In the genomic region with DNA sequence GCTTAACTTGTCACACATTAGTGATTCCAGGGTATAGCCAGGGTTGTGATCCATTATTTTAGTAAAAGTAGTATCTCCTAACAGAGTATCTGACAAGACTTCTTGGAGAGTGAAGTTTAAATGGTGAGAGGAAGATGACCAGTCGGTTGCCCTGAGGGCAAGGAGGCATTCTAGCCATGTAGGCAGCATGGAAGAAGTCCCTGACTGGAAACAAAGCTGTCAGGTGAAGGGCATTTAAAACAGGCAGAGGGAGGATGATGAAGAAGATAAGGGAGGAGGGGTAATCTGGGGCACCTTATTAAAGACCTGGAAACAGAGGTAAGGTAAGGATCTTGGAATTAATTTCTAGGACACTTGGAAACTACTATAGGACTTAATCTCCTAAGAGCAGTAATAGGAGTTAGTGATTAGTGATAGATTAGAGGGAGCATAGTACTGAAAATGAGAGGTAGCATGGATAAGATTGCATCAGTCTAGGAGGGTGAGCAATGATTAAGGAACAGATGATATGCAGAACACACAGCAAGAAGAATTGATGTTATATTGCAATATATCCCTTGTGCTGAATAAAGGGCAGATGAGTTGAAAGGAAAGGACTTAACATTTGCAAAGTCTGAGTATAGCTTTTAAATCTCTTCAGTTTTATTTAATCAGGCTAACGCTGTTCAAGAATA, we compare ENCODE assay signal across 11 cellular contexts. TPM values are rescaled to one million over a fixed set of nuclear protein-coding genes. Genes with fewer than 3 reads are reported as not detected.
DNase-seq lines count a peak whose midpoint lies in the region; ATAC-seq and TF ChIP-seq lines count a peak whose summit lies in the region.
"Had no signal": no experiment of that assay in that cellular context is flagged by ENCODE, and none has a peak within 500 bp of the region (broad histone marks: within the 10 kb centered on the region; RNA-seq: fewer than 3 reads in every experiment).

No MANE protein-coding gene starts in this region.

- no peak for DNase-seq in activated naive CD4-positive, alpha-beta T cell treated with anti-CD3 and anti-CD28 coated beads, Interleukin-2, amount 50 U/mL, for 72 hours (ENCODE audit: low spot score in 2 of 2)
- DNase-seq in SK-N-MC (ENCODE audit: low read depth, low spot score): no peak
- DNase-seq in epithelial cell of esophagus (ENCODE audit: low read depth): peak; percentile 19
- no peak for DNase-seq in stimulated activated effector memory CD8-positive, alpha-beta T cell treated with anti-CD3 and anti-CD28 coated beads, Interleukin-12 subunit alpha, Interleukin-12 subunit beta, amount 100 ng/mL, for 72 hours (ENCODE audit: low spot score in 2 of 2)
- no peak for DNase-seq in activated effector memory CD4-positive, alpha-beta T cell treated with Interleukin-2 at 50 U/mL for 16 hours
- DNase-seq in epidermal melanocyte (ENCODE audit: insufficient read length, low spot score): no peak

- peak overlapping the region; percentile 64 for H3K27ac Mint-ChIP-seq in activated naive CD4-positive, alpha-beta T cell treated with anti-CD3 and anti-CD28 coated beads, Interleukin-2, amount 50 U/mL, for 24 hours
- peak overlapping the region in 1 of 2 donors; percentile 39 for H3K27ac Mint-ChIP-seq in activated naive CD4-positive, alpha-beta T cell treated with anti-CD3 and anti-CD28 coated beads, Interleukin-2, amount 50 U/mL, for 72 hours
- H3K27ac Mint-ChIP-seq in stimulated activated effector memory CD8-positive, alpha-beta T cell treated with anti-CD3 and anti-CD28 coated beads, Interleukin-12 subunit alpha, Interleukin-12 subunit beta, amount 100 ng/mL, for 72 hours: peak overlapping the region; percentile 81
- H3K27ac Mint-ChIP-seq: dendritic cell treated with granulocyte-macrophage colony-stimulating factor and Interleukin-4, amounts not matched to agents 40 ng/mL and 50 ng/mL, for 4 days; stimulated activated memory B cell treated with anti-CD40 and anti-IgM and Interleukin-4, amounts not matched to agents 10 μg/mL and 1 μg/mL and 100 μg/mL, for 72 hours had no signal

- H3K36me3 ChIP-seq in SK-N-MC (ENCODE audit: insufficient read depth, low read length): peaks cover 8% of the 10 kb centered on the region; the same call in 1 of the 2 replicates
- H3K36me3 ChIP-seq: gastroesophageal sphincter had no signal

- H3K4me1 Mint-ChIP-seq in activated naive CD4-positive, alpha-beta T cell treated with anti-CD3 and anti-CD28 coated beads, Interleukin-2, amount 50 U/mL, for 24 hours: peaks cover 92% of the 10 kb centered on the region
- H3K4me1 Mint-ChIP-seq in stimulated activated effector memory CD8-positive, alpha-beta T cell treated with anti-CD3 and anti-CD28 coated beads, Interleukin-12 subunit alpha, Interleukin-12 subunit beta, amount 100 ng/mL, for 72 hours: peaks cover 85% of the 10 kb centered on the region

- no peaks in the 10 kb centered on the region for H3K9me3 Mint-ChIP-seq in activated naive CD4-positive, alpha-beta T cell treated with anti-CD3 and anti-CD28 coated beads, Interleukin-2, amount 50 U/mL, for 24 hours
- no peaks in the 10 kb centered on the region for H3K9me3 Mint-ChIP-seq in activated naive CD4-positive, alpha-beta T cell treated with anti-CD3 and anti-CD28 coated beads, Interleukin-2, amount 50 U/mL, for 72 hours
- no peaks in the 10 kb centered on the region for H3K9me3 Mint-ChIP-seq in stimulated activated effector memory CD8-positive, alpha-beta T cell treated with anti-CD3 and anti-CD28 coated beads, Interleukin-12 subunit alpha, Interleukin-12 subunit beta, amount 100 ng/mL, for 72 hours
- H3K9me3 Mint-ChIP-seq: dendritic cell treated with granulocyte-macrophage colony-stimulating factor and Interleukin-4, amounts not matched to agents 40 ng/mL and 50 ng/mL, for 4 days; stimulated activated memory B cell treated with anti-CD40 and anti-IgM and Interleukin-4, amounts not matched to agents 10 μg/mL and 1 μg/mL and 100 μg/mL, for 72 hours had no signal

- no peak for TF ChIP-seq CTCF in epithelial cell of esophagus (IDR thresholded peaks at IDR 0.05; ENCODE audit: insufficient read depth, low read depth, low read length, missing control alignments)

- peaks cover 6% of the 10 kb centered on the region for H3K36me3 Mint-ChIP-seq in activated naive CD4-positive, alpha-beta T cell treated with anti-CD3 and anti-CD28 coated beads, Interleukin-2, amount 50 U/mL, for 24 hours
- peaks cover 3 to 20% of the 10 kb centered on the region in 2 donors for H3K36me3 Mint-ChIP-seq in activated naive CD4-positive, alpha-beta T cell treated with anti-CD3 and anti-CD28 coated beads, Interleukin-2, amount 50 U/mL, for 72 hours
- H3K36me3 Mint-ChIP-seq in stimulated activated effector memory CD8-positive, alpha-beta T cell treated with anti-CD3 and anti-CD28 coated beads, Interleukin-12 subunit alpha, Interleukin-12 subunit beta, amount 100 ng/mL, for 72 hours: peaks cover 100% of the 10 kb centered on the region

- ATAC-seq in activated naive CD4-positive, alpha-beta T cell treated with anti-CD3 and anti-CD28 coated beads, Interleukin-2, amount 50 U/mL, for 72 hours: no peak
- no peak for ATAC-seq in stimulated activated effector memory CD8-positive, alpha-beta T cell treated with anti-CD3 and anti-CD28 coated beads, Interleukin-12 subunit alpha, Interleukin-12 subunit beta, amount 100 ng/mL, for 72 hours
- ATAC-seq in HG03520 (IDR thresholded peaks at IDR 0.05; ENCODE audit: unreplicated experiment): no peak
- ATAC-seq: gastroesophageal sphincter; stimulated activated memory B cell treated with anti-CD40 and anti-IgM and Interleukin-4, amounts not matched to agents 10 μg/mL and 1 μg/mL and 100 μg/mL, for 72 hours had no signal

- no peak overlapping the region for H3K9ac ChIP-seq in SK-N-MC (ENCODE audit: insufficient read length)

- H3K4me3 Mint-ChIP-seq in activated naive CD4-positive, alpha-beta T cell treated with anti-CD3 and anti-CD28 coated beads, Interleukin-2, amount 50 U/mL, for 24 hours: peak overlapping the region; percentile 3
- H3K4me3 Mint-ChIP-seq in stimulated activated effector memory CD8-positive, alpha-beta T cell treated with anti-CD3 and anti-CD28 coated beads, Interleukin-12 subunit alpha, Interleukin-12 subunit beta, amount 100 ng/mL, for 72 hours: peak overlapping the region; percentile 98
- H3K4me3 Mint-ChIP-seq: dendritic cell treated with granulocyte-macrophage colony-stimulating factor and Interleukin-4, amounts not matched to agents 40 ng/mL and 50 ng/mL, for 4 days; stimulated activated memory B cell treated with anti-CD40 and anti-IgM and Interleukin-4, amounts not matched to agents 10 μg/mL and 1 μg/mL and 100 μg/mL, for 72 hours had no signal

- H3K27me3 Mint-ChIP-seq in activated naive CD4-positive, alpha-beta T cell treated with anti-CD3 and anti-CD28 coated beads, Interleukin-2, amount 50 U/mL, for 24 hours: no peaks in the 10 kb centered on the region
- H3K27me3 Mint-ChIP-seq: dendritic cell treated with granulocyte-macrophage colony-stimulating factor and Interleukin-4, amounts not matched to agents 40 ng/mL and 50 ng/mL, for 4 days; stimulated activated memory B cell treated with anti-CD40 and anti-IgM and Interleukin-4, amounts not matched to agents 10 μg/mL and 1 μg/mL and 100 μg/mL, for 72 hours had no signal

- H3K4me3 ChIP-seq in SK-N-MC (no peak overlapping the region), epithelial cell of esophagus (ENCODE audit: low read length) (no peak overlapping the region)
- H3K4me3 ChIP-seq: gastroesophageal sphincter had no signal

- H3K9me3 ChIP-seq in SK-N-MC (ENCODE audit: low read depth, low read length): no peaks in the 10 kb centered on the region
- H3K9me3 ChIP-seq: gastroesophageal sphincter had no signal

- peak overlapping the region; percentile 33; the same call in 1 of the 2 replicates for H3K27ac ChIP-seq in SK-N-MC
- H3K27ac ChIP-seq: gastroesophageal sphincter had no signal

RNA-seq across cellular contexts. Expression of gene KIF2A, which starts 9.5 kb away (rescaled TPM):
- total RNA-seq in activated naive CD4-positive, alpha-beta T cell treated with anti-CD3 and anti-CD28 coated beads, Interleukin-2, amount 50 U/mL, for 72 hours: 100 to 1,000 TPM; 142 to 155 TPM
